In the genomic region with DNA sequence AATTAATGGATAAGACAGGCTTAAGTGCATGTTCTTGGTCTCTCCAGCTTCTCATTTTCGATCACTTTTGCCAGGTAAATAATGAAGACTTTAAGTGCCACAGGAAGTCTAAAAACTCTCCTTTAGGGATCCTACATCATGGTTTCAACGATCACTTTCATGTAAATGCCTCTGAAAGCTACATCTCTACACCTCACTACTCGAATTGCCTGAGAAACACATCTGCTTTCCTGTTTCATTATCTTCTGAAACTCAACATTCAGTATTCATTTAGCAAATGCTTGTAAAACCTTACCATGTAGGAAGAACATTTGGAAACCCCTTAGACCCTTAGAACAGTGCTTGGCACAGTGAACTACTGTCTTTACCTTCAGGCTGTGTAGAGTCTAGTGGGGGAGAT, we compare ENCODE assay signal across 19 cellular contexts.
A peak's percentile ranks its signal among the peaks of the same experiment; 100 is the strongest.
DNase-seq lines count a peak whose midpoint lies in the region; FAIRE-seq and TF ChIP-seq lines count a peak whose summit lies in the region.
"Had no signal": no experiment of that assay in that cellular context is flagged by ENCODE, and none has a peak within 500 bp of the region (broad histone marks: within the 10 kb centered on the region; RNA-seq: fewer than 3 reads in every experiment).

No MANE protein-coding gene starts in this region.

- peaks cover 17% of the 10 kb centered on the region for H3K4me1 ChIP-seq in OCI-LY3 (ENCODE audit: low read length)

- peak; percentile 74 for DNase-seq in GM12865 (ENCODE audit: low read depth)
- DNase-seq in GM19239 (ENCODE audit: insufficient read length, low spot score), result no peak
- DNase-seq in urothelium cell line (ENCODE audit: low spot score), result no peak
- DNase-seq in NCI-H1417 (lab: John Stamatoyannopoulos, UW), result no peak
- DNase-seq in globus pallidus (ENCODE audit: low spot score), result no peak
- DNase-seq in activated gamma-delta T cell (lab: John Stamatoyannopoulos, UW), result no peak
- DNase-seq: C1 segment of cervical spinal cord; CD4-positive, alpha-beta memory T cell; COR-L47; DMS53; NCI-H1092; NCI-H1436; NCI-H187; NCI-H2081 treated with DMSO at 0.1 percent for 48 hours; NCI-H524; NCI-H748 treated with DMSO at 0.1 percent for 48 hours; PC-3 had no signal

- peak; percentile 28 for FAIRE-seq in GM19239 (lab: Jason Lieb, UNC)
- FAIRE-seq in urothelium cell line (lab: Jason Lieb, UNC), result peak; percentile 67

- H3K27ac ChIP-seq in OCI-LY3 (ENCODE audit: low read length), result no peak overlapping the region
- H3K27ac ChIP-seq: HL-60 had no signal

- no peaks in the 10 kb centered on the region for H4K20me1 ChIP-seq in OCI-LY3 (ENCODE audit: insufficient read depth, low read length)

- H2AFZ ChIP-seq in OCI-LY3 (ENCODE audit: low read depth, low read length), result peak overlapping the region; percentile 0; the same call in 1 of the 2 replicates

- no peak overlapping the region; the same call in 1 of the 2 replicates for H3K4me3 ChIP-seq in GM12865 (ENCODE audit: low read depth, low read length)
- H3K4me3 ChIP-seq in OCI-LY3 (ENCODE audit: low read length), result no peak overlapping the region

- no peak overlapping the region for H3K9ac ChIP-seq in OCI-LY3 (ENCODE audit: low read length)

- H3K9me3 ChIP-seq in OCI-LY3 (ENCODE audit: insufficient read depth, low read length), result no peaks in the 10 kb centered on the region

- no peaks in the 10 kb centered on the region for H3K36me3 ChIP-seq in OCI-LY3 (replicated peaks; ENCODE audit: low read depth, low read length)

- H3K27me3 ChIP-seq in OCI-LY3 (ENCODE audit: low read depth, low read length), result no peaks in the 10 kb centered on the region

- H3K79me2 ChIP-seq in OCI-LY3 (ENCODE audit: low read length), result no peaks in the 10 kb centered on the region

- H3K4me2 ChIP-seq in OCI-LY3 (ENCODE audit: low read length), result peak overlapping the region; percentile 23

- TF ChIP-seq CTCF in GM12865 (IDR thresholded peaks at IDR 0.05; ENCODE audit: insufficient read depth, low read depth, low read length, missing control alignments), result no peak
- TF ChIP-seq CTCF in OCI-LY3 (IDR thresholded peaks at IDR 0.05; ENCODE audit: low read depth, low read length), result no peak
